In genomic region chr5:168891175-168891812, GRCh38 we compare ENCODE assay signal across 18 cellular contexts.
"Had no signal": no experiment of that assay in that cellular context is flagged by ENCODE, and none has a peak within 500 bp of the region (broad histone marks: within the 10 kb centered on the region; RNA-seq: fewer than 3 reads in every experiment).

No MANE protein-coding gene starts in this region.

- H3K4me3 ChIP-seq: hepatocyte, spleen, tibial nerve had no signal

- DNase-seq: effector memory CD8-positive, alpha-beta T cell; foreskin keratinocyte; head of caudate nucleus; kidney; left colon; left ventricle myocardium superior; mesendoderm; naive B cell; posterior cingulate gyrus; spleen; stimulated activated CD4-positive, alpha-beta T cell treated with anti-CD3 and anti-CD28 coated beads, Interleukin-15, amount 100 ng/mL, for 24 hours; stimulated activated CD4-positive, alpha-beta T cell treated with anti-CD3 and anti-CD28 coated beads, Interleukin-1b, Interleukin-23, amount 100 ng/mL, for 48 hours; stimulated activated CD4-positive, alpha-beta T cell treated with anti-CD3 and anti-CD28 coated beads, Interleukin-4, amount 100 ng/mL, for 24 hours had no signal

- H3K27me3 ChIP-seq: foreskin keratinocyte, hepatocyte, tibial nerve had no signal

- H3K4me1 ChIP-seq: foreskin keratinocyte, spleen, tibial nerve had no signal

- H3K9me3 ChIP-seq: spleen, tibial nerve had no signal

- ATAC-seq: effector memory CD8-positive, alpha-beta T cell; foreskin keratinocyte; left colon; left ventricle myocardium superior; sciatic nerve; stimulated activated memory B cell treated with anti-CD40 and anti-IgM and Interleukin-4, amounts not matched to agents 10 μg/mL and 1 μg/mL and 100 μg/mL, for 72 hours had no signal

- H3K27ac ChIP-seq: epithelial cell of prostate, foreskin keratinocyte, hepatocyte, spleen, tibial nerve had no signal

- H3K36me3 ChIP-seq: spleen, tibial nerve had no signal
